20 cellular contexts compared by ENCODE assay signal in the genomic region with DNA sequence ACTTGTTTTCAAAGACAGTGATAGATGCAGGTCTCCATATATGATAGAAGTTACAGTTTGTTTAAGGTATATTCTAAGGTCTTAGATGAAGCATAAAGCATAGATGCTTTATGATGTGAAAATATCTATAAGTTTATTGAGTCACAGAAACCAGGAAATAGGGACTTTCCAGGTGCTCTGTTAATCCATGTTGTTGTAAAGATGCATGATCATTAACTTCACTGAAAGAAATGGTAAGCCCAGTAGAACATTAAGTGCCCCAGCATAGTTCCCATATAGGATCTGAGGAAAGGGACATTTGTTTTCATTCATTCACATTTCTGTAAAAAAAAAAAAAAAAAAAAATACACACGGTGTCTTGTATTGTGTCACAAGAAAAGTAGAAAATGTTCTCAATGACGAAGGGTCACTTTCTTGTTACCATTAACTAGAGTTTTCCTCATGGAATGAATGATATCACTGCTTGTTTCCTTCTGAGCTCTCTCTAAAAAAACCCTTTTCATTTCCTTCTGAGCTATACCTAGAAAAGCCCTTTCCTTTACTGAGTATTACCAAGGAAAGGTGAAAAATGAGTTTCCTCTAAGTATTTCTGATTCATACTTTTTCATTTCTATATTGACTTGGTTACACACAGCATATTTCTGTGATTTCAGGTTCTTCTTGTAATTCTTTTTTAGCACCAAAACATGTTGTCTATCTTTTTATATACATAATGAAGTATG.
DNase-seq lines count a peak whose midpoint lies in the region; ATAC-seq, FAIRE-seq and TF ChIP-seq lines count a peak whose summit lies in the region.
"Had no signal": no experiment of that assay in that cellular context is flagged by ENCODE, and none has a peak within 500 bp of the region (broad histone marks: within the 10 kb centered on the region; RNA-seq: fewer than 3 reads in every experiment).

No MANE protein-coding gene starts in this region.

- intact Hi-C loops in activated CD4-positive, alpha-beta T cell treated with anti-CD3 and anti-CD28 coated beads, Interleukin-2, amount 10 ng/mL, durations not matched to agents 24 days and 14 days (cut with micrococcal nuclease): no loop called here
- intact Hi-C loops in GM12878 (cut with micrococcal nuclease; ENCODE audit: unreplicated experiment): loop anchor here (2.0 kb wide), 1 partner anchor 129 kb away; no protein-coding TSS in a partner anchor

- TF ChIP-seq CTCF in GM12878 (IDR thresholded peaks at IDR 0.05 in 2 of 3, conservative IDR thresholded peaks at IDR 0.05 in 1 of 3; ENCODE audit: control insufficient read depth in 2 of 3, extremely low read depth in 1 of 3, insufficient read depth in 1 of 3, low read depth in 3 of 3, low read length in 3 of 3) (no peak), RWPE1 (conservative IDR thresholded peaks at IDR 0.05; ENCODE audit: low read depth) (no peak)

- no peak overlapping the region for H2AFZ ChIP-seq in GM12878 (ENCODE audit: control insufficient read depth, low read depth, low read length)
- H2AFZ ChIP-seq: PC-9 had no signal

- peaks cover 2% of the 10 kb centered on the region for H3K27me3 Mint-ChIP-seq in activated CD4-positive, alpha-beta T cell treated with anti-CD3 and anti-CD28 coated beads, Interleukin-2, amount 10 ng/mL, durations not matched to agents 24 days and 14 days

- no TSS peak for BruUV-seq in GM12878 (replicated peaks; lab: Mats Ljungman, UMichigan)

- no peak for ATAC-seq in GM12878

- no peaks in the 10 kb centered on the region for H3K9me3 Mint-ChIP-seq in activated CD4-positive, alpha-beta T cell treated with anti-CD3 and anti-CD28 coated beads, Interleukin-2, amount 10 ng/mL, durations not matched to agents 24 days and 14 days

- peaks cover 15% of the 10 kb centered on the region for H3K4me1 Mint-ChIP-seq in activated CD4-positive, alpha-beta T cell treated with anti-CD3 and anti-CD28 coated beads, Interleukin-2, amount 10 ng/mL, durations not matched to agents 24 days and 14 days

- CTCF ChIA-PET in GM12878 (lab: Yijun Ruan, JAX) (interaction anchor here (0.6 to 3.5 kb wide), 14 partner anchors 9 to 328 kb away, joined by 3 to 14 read pairs (median 4); no protein-coding TSS in a partner anchor), RWPE1 (lab: Yijun Ruan, JAX) (no interaction called here)

- SMC1A ChIA-PET in GM12878 (lab: Charles Lee; ENCODE audit: uncharacterized antibody, unreplicated experiment): interaction anchor here (0.6 to 4.5 kb wide), 17 partner anchors 8 to 295 kb away, joined by 3 to 27 read pairs (median 5); no protein-coding TSS in a partner anchor

- FAIRE-seq in H54 (lab: Jason Lieb, UNC): peak; percentile 64
- no peak for FAIRE-seq in GM12878 (lab: Jason Lieb, UNC)
- FAIRE-seq in small intestine (lab: Jason Lieb, UNC): no peak
- FAIRE-seq: H1 had no signal

- POLR2A ChIA-PET in GM12878 (lab: Charles Lee): interaction anchor here (0.8 to 2.2 kb wide), 3 partner anchors 22 to 192 kb away, joined by 3 to 6 read pairs (median 5); no protein-coding TSS in a partner anchor
- POLR2A ChIA-PET in RWPE1 (lab: Yijun Ruan, JAX; ENCODE audit: low non-redundant PET): no interaction called here

- H3K4me3 ChIP-seq in GM12878 (no peak overlapping the region), small intestine (ENCODE audit: low read depth in 1 of 2, low read length in 2 of 2) (no peak overlapping the region)
- H3K4me3 ChIP-seq: MG63, PC-9 had no signal

- no peak overlapping the region for H3K4me3 Mint-ChIP-seq in activated CD4-positive, alpha-beta T cell treated with anti-CD3 and anti-CD28 coated beads, Interleukin-2, amount 10 ng/mL, durations not matched to agents 24 days and 14 days
- H3K4me3 Mint-ChIP-seq: CD14-positive monocyte had no signal

- RAD21 ChIA-PET in GM12878 (lab: Charles Lee; ENCODE audit: unreplicated experiment): interaction anchor here (0.7 to 3.8 kb wide), 11 partner anchors 11 to 486 kb away, joined by 3 to 19 read pairs (median 5); no protein-coding TSS in a partner anchor

- TF ChIP-seq POLR2A in H54 (IDR thresholded peaks at IDR 0.05; ENCODE audit: low read depth, low read length) (no peak), GM12878 (IDR thresholded peaks at IDR 0.05; ENCODE audit: low read depth, low read length) (no peak)

- H3K9me3 ChIP-seq in GM12878 (replicated peaks; ENCODE audit: control insufficient read depth, insufficient read depth, low read length) (no peaks in the 10 kb centered on the region), small intestine (ENCODE audit: control insufficient read depth, low read depth) (no peaks in the 10 kb centered on the region)
- H3K9me3 ChIP-seq: MG63 had no signal

- H3K36me3 ChIP-seq in GM12878 (ENCODE audit: control insufficient read depth in 2 of 2, insufficient read depth in 2 of 2, low read length in 1 of 2) (no peaks in the 10 kb centered on the region), small intestine (ENCODE audit: control insufficient read depth in 2 of 2, insufficient read depth in 2 of 2, low read length in 2 of 2) (no peaks in the 10 kb centered on the region)
- H3K36me3 ChIP-seq: MG63 had no signal

- H3K4me2 ChIP-seq in GM12878 (ENCODE audit: control insufficient read depth, insufficient read depth): no peak overlapping the region
- H3K4me2 ChIP-seq: PC-9 had no signal

- no peaks in the 10 kb centered on the region for H3K36me3 Mint-ChIP-seq in activated CD4-positive, alpha-beta T cell treated with anti-CD3 and anti-CD28 coated beads, Interleukin-2, amount 10 ng/mL, durations not matched to agents 24 days and 14 days (ENCODE audit: low read depth)
- H3K36me3 Mint-ChIP-seq: CD14-positive monocyte had no signal

- no peaks in the 10 kb centered on the region for H3K79me2 ChIP-seq in GM12878 (ENCODE audit: control insufficient read depth, insufficient read depth, low read length)

- no peak for DNase-seq in activated CD4-positive, alpha-beta T cell treated with anti-CD3 and anti-CD28 coated beads, Interleukin-2, amount 10 ng/mL, durations not matched to agents 24 days and 14 days
- DNase-seq in activated CD4-positive, alpha-beta T cell treated with anti-CD3 and anti-CD28 coated beads, Interleukin-2, amount 50 U/mL, for 4 hours: no peak
- no peak for DNase-seq in H54 (ENCODE audit: insufficient read length, low spot score)
- DNase-seq in GM12878 (ENCODE audit: low read depth, low spot score): no peak
- peak; percentile 43 for DNase-seq in small intestine
- no peak for DNase-seq in RWPE1 (ENCODE audit: low spot score)
- DNase-seq in foreskin melanocyte: no peak
- no peak for DNase-seq in T1000 (lab: John Stamatoyannopoulos, UW)
- DNase-seq: 8988T, DMS 273 treated with DMSO at 0.1 percent for 48 hours, DND-41, Kasumi-1, MG63, NCI-H1092 treated with DMSO at 0.1 percent for 48 hours, NCI-H2029 treated with DMSO at 0.1 percent for 48 hours, NCI-H2171, NCI-H526, PC-9 had no signal

- TF ChIP-seq RAD21 in GM12878 (IDR thresholded peaks at IDR 0.05; ENCODE audit: insufficient read depth, low read depth, low read length): no peak

- no peak overlapping the region for H3K9ac ChIP-seq in GM12878 (ENCODE audit: control insufficient read depth, insufficient read depth, low read length)

- in situ Hi-C loops in GM12878 (cut with MboI): no loop called here

- H3K27ac ChIP-seq in GM12878 (ENCODE audit: control insufficient read depth, insufficient read depth): no peak overlapping the region
- no peak overlapping the region for H3K27ac ChIP-seq in small intestine (ENCODE audit: low read depth in 1 of 2, low read length in 1 of 2)
- H3K27ac ChIP-seq in RWPE1: no peak overlapping the region
- H3K27ac ChIP-seq: PC-9 had no signal

- H3K27ac Mint-ChIP-seq in activated CD4-positive, alpha-beta T cell treated with anti-CD3 and anti-CD28 coated beads, Interleukin-2, amount 10 ng/mL, durations not matched to agents 24 days and 14 days: peak overlapping the region; percentile 26
- H3K27ac Mint-ChIP-seq: CD14-positive monocyte had no signal

- no peaks in the 10 kb centered on the region for H4K20me1 ChIP-seq in GM12878 (ENCODE audit: control insufficient read depth, insufficient read depth)

- no peak for TF ChIP-seq EP300 in GM12878 (IDR thresholded peaks at IDR 0.05; ENCODE audit: borderline replicate concordance in 1 of 2, control insufficient read depth in 1 of 2, low read depth in 2 of 2, low read length in 2 of 2)

- H3K4me1 ChIP-seq in GM12878 (ENCODE audit: control insufficient read depth, insufficient read depth, low read length) (peaks cover 21% of the 10 kb centered on the region), small intestine (ENCODE audit: control insufficient read depth in 2 of 2, insufficient read depth in 1 of 2, low read depth in 1 of 2, low read length in 1 of 2) (peaks cover 0 to 6% of the 10 kb centered on the region in 2 donors)

- WGBS in GM12878 (ENCODE audit: insufficient coverage, insufficient replicate concordance, low lambda C conversion rate, missing lambda C conversion rate): 24% methylated on average over 2 of the region's 2 CpGs
- WGBS in small intestine, 3 donors: 23 to 53% (median 49%) methylated on average over 2 of the region's 2 CpGs

- H3K27me3 ChIP-seq in GM12878 (replicated peaks in 1 of 2; ENCODE audit: control insufficient read depth in 2 of 2, insufficient read depth in 2 of 2, low read length in 1 of 2) (no peaks in the 10 kb centered on the region), small intestine (ENCODE audit: control insufficient read depth in 2 of 2, insufficient read depth in 2 of 2, low read length in 2 of 2) (no peaks in the 10 kb centered on the region)
- H3K27me3 ChIP-seq: MG63 had no signal

TF ChIP-seq in GM12878, 131 proteins besides CTCF, POLR2A, EP300 and RAD21:
- TF ChIP-seq JUNB (IDR thresholded peaks at IDR 0.05) (peak; percentile 10; the same call in 1 of the 2 replicates), YY1 (IDR thresholded peaks at IDR 0.05; ENCODE audit: low read depth, low read length) (no peak)
